16 cellular contexts compared by ENCODE assay signal in genomic region chr13:109483369-109483768, GRCh38.
"Had no signal": no experiment of that assay in that cellular context is flagged by ENCODE, and none has a peak within 500 bp of the region (broad histone marks: within the 10 kb centered on the region; RNA-seq: fewer than 3 reads in every experiment).

No MANE protein-coding gene starts in this region.

- H3K36me3 ChIP-seq: tibial nerve, uterus had no signal

- H3K27me3 ChIP-seq: body of pancreas, tibial nerve, uterus had no signal

- DNase-seq: activated CD4-positive, alpha-beta memory T cell treated with anti-CD3 and anti-CD28 coated beads for 36 hours; activated CD4-positive, alpha-beta T cell treated with anti-CD3 and anti-CD28 coated beads for 36 hours; activated naive CD8-positive, alpha-beta T cell treated with anti-CD3 and anti-CD28 coated beads for 36 hours; activated T-cell treated with anti-CD3 and anti-CD28 coated beads for 4 hours; amniotic stem cell; body of pancreas; central memory CD4-positive, alpha-beta T cell; cortex of kidney; retina; stimulated activated CD4-positive, alpha-beta T cell treated with anti-CD3 and anti-CD28 coated beads, Interleukin-12 subunit alpha, Interleukin-12 subunit beta, amount 100 ng/mL, for 4 hours; stimulated activated CD4-positive, alpha-beta T cell treated with anti-CD3 and anti-CD28 coated beads, Interleukin-1b, Interleukin-23, amount 100 ng/mL, for 48 hours; stimulated activated naive CD4-positive, alpha-beta T cell treated with Interleukin-2 at 50 U/mL for 16 hours; uterus had no signal

- H3K27ac ChIP-seq: body of pancreas, tibial nerve, uterus had no signal

- H3K9me3 ChIP-seq: body of pancreas, tibial nerve, uterus had no signal

- H3K4me1 ChIP-seq: body of pancreas, tibial nerve, uterus had no signal

- ATAC-seq: activated CD4-positive, alpha-beta T cell treated with anti-CD3 and anti-CD28 coated beads for 36 hours; body of pancreas; natural killer cell treated with Interleukin-12 subunit alpha and Interleukin-12 subunit beta and Interleukin-15 and Interleukin-18, amount 100 ng/mL, for 72 hours; WTC11 had no signal

- H3K4me3 ChIP-seq: body of pancreas, tibial nerve, uterus had no signal
